Comparison of ENCODE assay signal across 30 cellular contexts in the genomic region with DNA sequence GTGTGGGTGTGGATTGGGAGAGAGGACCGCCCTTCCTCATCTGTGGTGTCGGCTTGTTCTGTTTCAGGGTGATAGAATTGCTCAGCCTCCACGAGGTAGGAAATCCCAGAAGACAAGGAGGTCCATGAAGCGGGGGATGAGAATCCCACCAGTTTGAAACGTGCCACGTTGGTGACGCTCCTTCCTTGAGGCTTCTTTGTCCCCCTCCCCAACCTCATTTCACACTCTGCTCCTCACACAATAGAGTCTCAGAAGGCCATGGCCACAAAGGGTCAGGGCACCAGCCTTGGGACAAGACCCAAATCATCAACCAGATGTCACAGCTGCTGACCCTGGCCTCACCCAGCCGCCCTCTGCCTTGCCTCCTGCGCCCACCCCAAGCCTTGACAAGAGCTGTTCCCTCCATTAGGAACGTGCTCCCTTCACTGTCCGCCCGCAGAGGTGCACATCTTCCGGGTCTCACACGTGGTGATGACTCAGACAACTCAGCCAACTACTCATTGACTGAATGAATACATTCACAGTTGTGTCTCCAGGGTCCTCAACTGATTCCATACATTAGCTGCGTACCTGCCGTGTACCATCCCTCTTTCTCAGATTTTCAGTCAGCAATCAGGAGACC. TPM values are rescaled to one million over a fixed set of nuclear protein-coding genes. Genes with fewer than 3 reads are reported as not detected.
DNase-seq lines count a peak whose midpoint lies in the region; FAIRE-seq and TF ChIP-seq lines count a peak whose summit lies in the region.
"Had no signal": no experiment of that assay in that cellular context is flagged by ENCODE, and none has a peak within 500 bp of the region (broad histone marks: within the 10 kb centered on the region; RNA-seq: fewer than 3 reads in every experiment).

No MANE protein-coding gene starts in this region.

- H3K4ac ChIP-seq in neuronal stem cell (ENCODE audit: low read length): no peak overlapping the region

- no peak overlapping the region for H2BK120ac ChIP-seq in neuronal stem cell (ENCODE audit: low read depth, low read length)

- no peak overlapping the region for H3K9ac ChIP-seq in neuronal stem cell (ENCODE audit: low read depth, low read length, poor library complexity)

- H3K79me1 ChIP-seq in neuronal stem cell (ENCODE audit: low read depth, low read length): no peaks in the 10 kb centered on the region

- H3K4me3 ChIP-seq in neuronal stem cell (ENCODE audit: low read length in 2 of 2): no peak overlapping the region
- H3K4me3 ChIP-seq: adrenal gland, colonic mucosa, MG63, skin epidermis, suprapubic skin, uterus had no signal

- peak overlapping the region; percentile 10 for H3K23ac ChIP-seq in neuronal stem cell (ENCODE audit: low read depth, low read length, poor library complexity)

- H3K14ac ChIP-seq in neuronal stem cell (ENCODE audit: low read length): peak overlapping the region; percentile 49

- DNase-seq in COLO829 (ENCODE audit: low spot score) (peak; percentile 67), SK-MEL-5 (ENCODE audit: low read depth, low spot score) (peak; percentile 58), glutamatergic neuron (no peak), neuronal stem cell (ENCODE audit: low spot score) (no peak), ecto neural progenitor cell (ENCODE audit: low spot score) (no peak), caudate nucleus (lab: John Stamatoyannopoulos, UW) (no peak), frontal cortex (ENCODE audit: low spot score in 2 of 2) (no peak)
- no peak for DNase-seq in effector CD4-positive, alpha-beta T cell
- DNase-seq: activated CD4-positive, alpha-beta T cell treated with anti-CD3 and anti-CD28 coated beads for 36 hours; activated CD8-positive, alpha-beta memory T cell treated with anti-CD3 and anti-CD28 coated beads for 24 hours; activated T-cell treated with anti-CD3 and anti-CD28 coated beads, Interleukin-2, amount 50 U/mL, for 1 hour; brain microvascular endothelial cell; colonic mucosa; kidney glomerular epithelial cell; MG63; NCI-H146; NCI-H524; NK-92 treated with Interleukin-12 subunit alpha and Interleukin-12 subunit beta, amount 100 ng/mL, for 24 hours; occipital lobe; SIG-M5; stimulated activated CD4-positive, alpha-beta T cell treated with anti-CD3 and anti-CD28 coated beads, Interleukin-1b, Interleukin-23, amount 100 ng/mL, for 48 hours; T-helper 1 cell; uterus had no signal

- peaks cover 0 to 3% (median 0%) of the 10 kb centered on the region in 3 experiments for H3K27me3 ChIP-seq in neuronal stem cell (ENCODE audit: control insufficient read depth in 3 of 3, insufficient read depth in 3 of 3, low read depth in 1 of 3, low read length in 3 of 3)
- H3K27me3 ChIP-seq: adrenal gland, brain microvascular endothelial cell, colonic mucosa, MG63, suprapubic skin, uterus had no signal

- FAIRE-seq in frontal cortex (lab: Jason Lieb, UNC): no peak
- FAIRE-seq: endometrium, TTC549 had no signal

- no peak overlapping the region for H2AFZ ChIP-seq in neuronal stem cell (ENCODE audit: low read length)

- H2BK5ac ChIP-seq in neuronal stem cell (ENCODE audit: low read length): no peak overlapping the region

- H2BK12ac ChIP-seq in neuronal stem cell (ENCODE audit: low read length): peak overlapping the region; percentile 51

- no peaks in the 10 kb centered on the region for H3K9me3 ChIP-seq in neuronal stem cell (replicated peaks in 1 of 2; ENCODE audit: control insufficient read depth in 2 of 2, insufficient read depth in 1 of 2, low read depth in 1 of 2, low read length in 2 of 2)
- H3K9me3 ChIP-seq: adrenal gland, colonic mucosa, MG63, suprapubic skin, uterus had no signal

- H3K27ac Mint-ChIP-seq in glutamatergic neuron (ENCODE audit: unreplicated experiment): peak overlapping the region; percentile 52
- H3K27ac Mint-ChIP-seq: activated CD4-positive, alpha-beta T cell treated with anti-CD3 and anti-CD28 coated beads for 36 hours had no signal

- no peak overlapping the region for H3K4me3 Mint-ChIP-seq in glutamatergic neuron (ENCODE audit: unreplicated experiment)
- H3K4me3 Mint-ChIP-seq: activated CD4-positive, alpha-beta T cell treated with anti-CD3 and anti-CD28 coated beads for 36 hours had no signal

- H3K4me1 Mint-ChIP-seq in glutamatergic neuron (ENCODE audit: low read depth, unreplicated experiment): peaks cover 12% of the 10 kb centered on the region
- H3K4me1 Mint-ChIP-seq: activated CD4-positive, alpha-beta T cell treated with anti-CD3 and anti-CD28 coated beads for 36 hours had no signal

- H3K4me1 ChIP-seq in neuronal stem cell (ENCODE audit: control insufficient read depth in 2 of 2, insufficient read depth in 1 of 2, low read depth in 1 of 2, low read length in 2 of 2): peaks cover 0 to 6% of the 10 kb centered on the region in 2 donors
- H3K4me1 ChIP-seq: colonic mucosa had no signal

- no peaks in the 10 kb centered on the region for H3K36me3 Mint-ChIP-seq in glutamatergic neuron (ENCODE audit: unreplicated experiment)

- H3K36me3 ChIP-seq in neuronal stem cell (replicated peaks in 1 of 2; ENCODE audit: control insufficient read depth in 2 of 2, insufficient read depth in 2 of 2, low read length in 2 of 2): no peaks in the 10 kb centered on the region
- H3K36me3 ChIP-seq: adrenal gland, brain microvascular endothelial cell, colonic mucosa, MG63, suprapubic skin, uterus had no signal

- H3K18ac ChIP-seq in neuronal stem cell (ENCODE audit: low read length): peak overlapping the region; percentile 53

- in situ Hi-C loops in SK-MEL-5 (cut with HindIII; ENCODE audit: low pct_unique_long_range_greater_than_20kb, low sequenced_read_pairs): no loop called here

- H3K27ac ChIP-seq in neuronal stem cell (replicated peaks; ENCODE audit: low read length) (no peak overlapping the region), caudate nucleus (ENCODE audit: low read depth, low read length) (no peak overlapping the region)
- H3K27ac ChIP-seq: adrenal gland, brain microvascular endothelial cell, C4-2B, colonic mucosa, skin epidermis, suprapubic skin, uterus had no signal

- H4K8ac ChIP-seq in neuronal stem cell (ENCODE audit: low read depth, low read length): peak overlapping the region; percentile 31

- peak overlapping the region; percentile 84 for H2AK5ac ChIP-seq in neuronal stem cell (ENCODE audit: low read depth, low read length)

- H3K27me3 Mint-ChIP-seq in glutamatergic neuron (ENCODE audit: unreplicated experiment): peaks cover 9% of the 10 kb centered on the region
- H3K27me3 Mint-ChIP-seq: activated CD4-positive, alpha-beta T cell treated with anti-CD3 and anti-CD28 coated beads for 36 hours had no signal

- peak overlapping the region; percentile 64 for H2BK15ac ChIP-seq in neuronal stem cell (ENCODE audit: low read length)

- no CpG with 5 or more reads among the region's 16 CpGs for WGBS in neuronal stem cell (ENCODE audit: extremely low coverage in 2 of 2, insufficient read length in 2 of 2, insufficient replicate concordance in 1 of 2), 2 donors

- no peak overlapping the region for H3K4me2 ChIP-seq in neuronal stem cell (ENCODE audit: insufficient read depth, low read length, poor library complexity, severe bottlenecking)

- H3K9me3 Mint-ChIP-seq in glutamatergic neuron (ENCODE audit: unreplicated experiment): peaks cover 12% of the 10 kb centered on the region

- TF ChIP-seq CTCF in glutamatergic neuron (IDR thresholded peaks at IDR 0.05; ENCODE audit: partially characterized antibody, unreplicated experiment): no peak

- H4K91ac ChIP-seq in neuronal stem cell (ENCODE audit: low read depth, low read length, poor library complexity): no peak overlapping the region

RNA-seq across cellular contexts. Expression of gene BLOC1S4, which starts 18.3 kb away (rescaled TPM):
- 12.4 and 12.9 TPM in 2 replicates for total RNA-seq in SK-MEL-5 (2014; rRNA removed; shearing (Covaris generic))
- 16.0 and 21.7 TPM in 2 replicates for polyA plus RNA-seq in SK-MEL-5 (2015; cell fraction: cytosol; rRNA removed)
- polyA plus RNA-seq in SK-MEL-5 (2015; cell fraction: nucleus; rRNA removed): 11.0 and 15.7 TPM in 2 replicates
- 22.5 TPM for total RNA-seq in glutamatergic neuron (ENCODE audit: unreplicated experiment)
- 13.1 TPM for polyA plus RNA-seq in neuronal stem cell (2013, experiment 1 of 2)
- 12.4 TPM for polyA plus RNA-seq in neuronal stem cell (2013, experiment 2 of 2)
- 10.2 TPM for total RNA-seq in frontal cortex

RNA-seq across cellular contexts. Expression of gene MRFAP1L1, which starts 24.6 kb away (rescaled TPM):
- 50.4 and 51.4 TPM in 2 replicates for total RNA-seq in SK-MEL-5 (2014; rRNA removed; shearing (Covaris generic))
- polyA plus RNA-seq in SK-MEL-5 (2015; cell fraction: cytosol; rRNA removed): 41.4 and 43.3 TPM in 2 replicates
- polyA plus RNA-seq in SK-MEL-5 (2015; cell fraction: nucleus; rRNA removed): 32.7 and 45.9 TPM in 2 replicates
- total RNA-seq in glutamatergic neuron (ENCODE audit: unreplicated experiment) (66.1 TPM), frontal cortex (100 TPM)
- 58.3 TPM for polyA plus RNA-seq in neuronal stem cell (2013, experiment 1 of 2)
- 58.9 TPM for polyA plus RNA-seq in neuronal stem cell (2013, experiment 2 of 2)

RNA-seq across cellular contexts. Expression of gene S100P, which starts 40.6 kb away (rescaled TPM):
- total RNA-seq in SK-MEL-5 (2014; rRNA removed; shearing (Covaris generic)): 0.40 TPM in 1 of 2 replicates, not detected in the other
- polyA plus RNA-seq in SK-MEL-5 (2015; cell fraction: cytosol; rRNA removed): not detected in 2 replicates
- not detected in 2 replicates for polyA plus RNA-seq in SK-MEL-5 (2015; cell fraction: nucleus; rRNA removed)
- total RNA-seq in glutamatergic neuron (ENCODE audit: unreplicated experiment): not detected
- polyA plus RNA-seq in neuronal stem cell (2013, experiment 1 of 2): 0.32 TPM
- not detected for polyA plus RNA-seq in neuronal stem cell (2013, experiment 2 of 2)
- 0.41 TPM for total RNA-seq in frontal cortex
- total RNA-seq: glomerular endothelial cell had no signal

RNA-seq across cellular contexts. Expression of gene KIAA0232, which starts 48.3 kb away (rescaled TPM):
- total RNA-seq in SK-MEL-5 (2014; rRNA removed; shearing (Covaris generic)): 8.5 and 9.0 TPM in 2 replicates
- polyA plus RNA-seq in SK-MEL-5 (2015; cell fraction: cytosol; rRNA removed): 8.2 and 14.2 TPM in 2 replicates
- polyA plus RNA-seq in SK-MEL-5 (2015; cell fraction: nucleus; rRNA removed): 12.2 and 14.8 TPM in 2 replicates
- total RNA-seq in glutamatergic neuron (ENCODE audit: unreplicated experiment): 64.4 TPM
- 19.1 TPM for polyA plus RNA-seq in neuronal stem cell (2013, experiment 1 of 2)
- 19.2 TPM for polyA plus RNA-seq in neuronal stem cell (2013, experiment 2 of 2)
- 44.4 TPM for total RNA-seq in frontal cortex

Comparison
In these comparisons a context has a peak if more than half of its experiments do, and no peak if none do; other contexts are left out.
1. DNase-seq: peak in COLO829 (single experiment) and SK-MEL-5 (single experiment); none in glutamatergic neuron (single experiment), neuronal stem cell (single experiment), ecto neural progenitor cell (single experiment), caudate nucleus (0 of 61), frontal cortex (0 of 2) and effector CD4-positive, alpha-beta T cell (single experiment).